In the genomic region with DNA sequence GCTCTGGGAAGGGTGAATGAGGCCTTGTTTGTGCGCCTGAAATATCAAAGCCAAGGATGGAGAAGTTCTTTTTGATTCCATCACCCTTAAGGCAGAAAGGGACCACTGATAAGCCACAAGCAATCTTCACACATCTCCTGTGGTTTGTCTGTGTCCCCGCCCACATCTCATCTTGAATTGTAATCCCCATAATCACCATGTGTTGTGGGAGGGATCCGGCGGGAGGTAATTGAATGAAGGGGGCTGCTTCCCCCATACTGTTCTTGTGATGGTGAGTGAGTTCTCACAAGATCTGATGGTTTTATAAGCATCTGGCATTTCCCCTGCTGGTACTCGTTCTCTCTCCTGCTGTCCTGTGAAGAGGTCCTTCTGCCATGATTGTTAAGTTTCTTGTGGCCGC, we compare ENCODE assay signal across 16 cellular contexts.
A peak's percentile ranks its signal among the peaks of the same experiment; 100 is the strongest.
DNase-seq lines count a peak whose midpoint lies in the region; ATAC-seq and TF ChIP-seq lines count a peak whose summit lies in the region.
"Had no signal": no experiment of that assay in that cellular context is flagged by ENCODE, and none has a peak within 500 bp of the region (broad histone marks: within the 10 kb centered on the region; RNA-seq: fewer than 3 reads in every experiment).

No MANE protein-coding gene starts in this region.

- H3K9ac ChIP-seq in endodermal cell (ENCODE audit: extremely low read depth, low read length, poor library complexity, severe bottlenecking): no peak overlapping the region

- H3K4me3 Mint-ChIP-seq in endodermal cell: no peak overlapping the region
- H3K4me3 Mint-ChIP-seq: B cell; CD8-positive, alpha-beta T cell; HFFc6 had no signal

- H3K27me3 ChIP-seq in left ventricle myocardium inferior (ENCODE audit: low read depth): peaks cover 30% of the 10 kb centered on the region
- no peaks in the 10 kb centered on the region for H3K27me3 ChIP-seq in endodermal cell (ENCODE audit: control insufficient read depth, insufficient read depth, low read length, poor library complexity, severe bottlenecking)

- no peak for TF ChIP-seq CTCF in left ventricle myocardium inferior (IDR thresholded peaks at IDR 0.05; ENCODE audit: borderline replicate concordance)
- TF ChIP-seq CTCF in endodermal cell (conservative IDR thresholded peaks at IDR 0.05): no peak

- H3K36me3 ChIP-seq in left ventricle myocardium inferior: no peaks in the 10 kb centered on the region
- no peaks in the 10 kb centered on the region for H3K36me3 ChIP-seq in endodermal cell (ENCODE audit: control insufficient read depth, insufficient read depth, low read length)

- peaks cover 8% of the 10 kb centered on the region for H3K4me1 ChIP-seq in left ventricle myocardium inferior
- peaks cover 3% of the 10 kb centered on the region for H3K4me1 ChIP-seq in endodermal cell (ENCODE audit: control insufficient read depth, insufficient read depth, low read length)

- H3K9me3 ChIP-seq in left ventricle myocardium inferior (replicated peaks): no peaks in the 10 kb centered on the region
- no peaks in the 10 kb centered on the region for H3K9me3 ChIP-seq in endodermal cell (ENCODE audit: control insufficient read depth, low read length)

- H3K27ac ChIP-seq in left ventricle myocardium inferior (replicated peaks): peak overlapping the region; percentile 76
- H3K27ac ChIP-seq in endodermal cell (ENCODE audit: low read depth, low read length): no peak overlapping the region
- H3K27ac ChIP-seq: HL-60 had no signal

- 75 to 89% methylated on average over 3 of the region's 6 CpGs for WGBS in endodermal cell (ENCODE audit: insufficient coverage in 1 of 2, insufficient read length in 1 of 2), 2 experiments

- intact Hi-C loops in left ventricle myocardium inferior (cut with micrococcal nuclease): no loop called here
- intact Hi-C loops in left cardiac atrium (cut with DNase I): no loop called here

- no peak for ATAC-seq in left cardiac atrium
- ATAC-seq: CD8-positive, alpha-beta T cell; K562 had no signal

- H3K36me3 Mint-ChIP-seq in endodermal cell (ENCODE audit: low read depth): peaks cover 1% of the 10 kb centered on the region
- H3K36me3 Mint-ChIP-seq: CD14-positive monocyte; CD8-positive, alpha-beta T cell had no signal

- H3K4me3 ChIP-seq in left ventricle myocardium inferior: no peak overlapping the region
- no peak overlapping the region for H3K4me3 ChIP-seq in endodermal cell (ENCODE audit: low read length)
- H3K4me3 ChIP-seq: K562 had no signal

- no peak for DNase-seq in left ventricle myocardium inferior
- DNase-seq in left cardiac atrium: no peak
- DNase-seq in NCI-H524 treated with DMSO at 0.1 percent for 48 hours (lab: John Stamatoyannopoulos, UW): peak; percentile 86
- peak; percentile 78 for DNase-seq in endodermal cell
- no peak for DNase-seq in NCI-H2227 (lab: John Stamatoyannopoulos, UW; ENCODE audit: unreplicated experiment)
- no peak for DNase-seq in DMS153 (lab: John Stamatoyannopoulos, UW)
- DNase-seq in hypothalamus (lab: John Stamatoyannopoulos, UW): no peak
- DNase-seq: CD8-positive, alpha-beta T cell; COR-L47; DMS53; HCEC 1CT; HFFc6 had no signal

- peaks cover 19% of the 10 kb centered on the region for H3K27me3 Mint-ChIP-seq in endodermal cell (ENCODE audit: insufficient read depth)
- H3K27me3 Mint-ChIP-seq: B cell had no signal

- H3K27ac Mint-ChIP-seq in endodermal cell: no peak overlapping the region
- H3K27ac Mint-ChIP-seq: B cell; CD14-positive monocyte; CD8-positive, alpha-beta T cell; HFFc6 had no signal

- peaks cover 1% of the 10 kb centered on the region for H3K9me3 Mint-ChIP-seq in endodermal cell
- H3K9me3 Mint-ChIP-seq: CD8-positive, alpha-beta T cell had no signal

- peaks cover 31% of the 10 kb centered on the region for H3K4me1 Mint-ChIP-seq in endodermal cell
- H3K4me1 Mint-ChIP-seq: B cell, CD14-positive monocyte had no signal

Comparison
In these comparisons a context has a peak if more than half of its experiments do, and no peak if none do; other contexts are left out.
1. DNase-seq: peak in NCI-H524 treated with DMSO at 0.1 percent for 48 hours (single experiment) and endodermal cell (single experiment); none in left ventricle myocardium inferior (single experiment), left cardiac atrium (single experiment), NCI-H2227 (single experiment), DMS153 (single experiment) and hypothalamus (0 of 51).